8 cellular contexts compared by ENCODE assay signal in genomic region chr2:88739985-88740600, GRCh38. TPM values are rescaled to one million over a fixed set of nuclear protein-coding genes. Genes with fewer than 3 reads are reported as not detected.
DNase-seq lines count a peak whose midpoint lies in the region; ATAC-seq, FAIRE-seq and TF ChIP-seq lines count a peak whose summit lies in the region.

No MANE protein-coding gene starts in this region.

- H3K4me1 Mint-ChIP-seq in activated T-helper 1 cell treated with anti-CD3 and anti-CD28 coated beads, Interleukin-12 subunit alpha, Interleukin-12 subunit beta, Interleukin-2, Interleukin-4 antibody, amounts not matched to agents 30 ng/mL and 10 ng/mL and 1 ng/mL, durations not matched to agents 14 hours and 24 hours and 36 hours (ENCODE audit: low read depth): peaks cover 26% of the 10 kb centered on the region
- no peaks in the 10 kb centered on the region for H3K4me1 Mint-ChIP-seq in osteocyte (ENCODE audit: unreplicated experiment)

- peak; percentile 88 for ATAC-seq in GM21381 (IDR thresholded peaks at IDR 0.05; ENCODE audit: unreplicated experiment)

- no peak for TF ChIP-seq EP300 in transverse colon (IDR thresholded peaks at IDR 0.05; ENCODE audit: low read depth)

- 23 to 35% methylated on average over 5 to 7 of the region's 7 CpGs for WGBS in transverse colon (ENCODE audit: low coverage in 1 of 2), 2 donors

- H3K4me1 ChIP-seq in transverse colon: peaks cover 0 to 9% (median 0%) of the 10 kb centered on the region in 4 donors

- H3K4me3 Mint-ChIP-seq in activated T-helper 1 cell treated with anti-CD3 and anti-CD28 coated beads, Interleukin-12 subunit alpha, Interleukin-12 subunit beta, Interleukin-2, Interleukin-4 antibody, amounts not matched to agents 30 ng/mL and 10 ng/mL and 1 ng/mL, durations not matched to agents 14 hours and 24 hours and 36 hours: no peak overlapping the region
- no peak overlapping the region for H3K4me3 Mint-ChIP-seq in osteocyte (ENCODE audit: unreplicated experiment)

- TF ChIP-seq CTCF in foreskin fibroblast (IDR thresholded peaks at IDR 0.05; ENCODE audit: low read depth, low read length) (peak; percentile 94), osteocyte (IDR thresholded peaks at IDR 0.05) (peak; percentile 93), transverse colon (IDR thresholded peaks at IDR 0.05) (peak; percentile 81 to 97 (median 87))

- TF ChIP-seq POLR2A in transverse colon (IDR thresholded peaks at IDR 0.05): no peak

- no peaks in the 10 kb centered on the region for H3K27me3 ChIP-seq in transverse colon

- peaks cover 0 to 28% (median 8%) of the 10 kb centered on the region in 4 donors for H3K36me3 ChIP-seq in transverse colon

- no peak overlapping the region for H3K4me3 ChIP-seq in foreskin fibroblast (ENCODE audit: low read depth in 1 of 2, low read length in 2 of 2)
- no peak overlapping the region for H3K4me3 ChIP-seq in transverse colon

- H3K36me3 Mint-ChIP-seq in activated T-helper 1 cell treated with anti-CD3 and anti-CD28 coated beads, Interleukin-12 subunit alpha, Interleukin-12 subunit beta, Interleukin-2, Interleukin-4 antibody, amounts not matched to agents 30 ng/mL and 10 ng/mL and 1 ng/mL, durations not matched to agents 14 hours and 24 hours and 36 hours (ENCODE audit: low read depth): peaks cover 57% of the 10 kb centered on the region
- H3K36me3 Mint-ChIP-seq in osteocyte (ENCODE audit: unreplicated experiment): peaks cover 60% of the 10 kb centered on the region

- H3K27me3 Mint-ChIP-seq in activated T-helper 1 cell treated with anti-CD3 and anti-CD28 coated beads, Interleukin-12 subunit alpha, Interleukin-12 subunit beta, Interleukin-2, Interleukin-4 antibody, amounts not matched to agents 30 ng/mL and 10 ng/mL and 1 ng/mL, durations not matched to agents 14 hours and 24 hours and 36 hours (ENCODE audit: insufficient read depth): no peaks in the 10 kb centered on the region
- no peaks in the 10 kb centered on the region for H3K27me3 Mint-ChIP-seq in osteocyte (ENCODE audit: unreplicated experiment)

- in situ Hi-C loops in transverse colon (cut with MboI; ENCODE audit: low pct_ligation_motif_present in 1 of 4, low pct_unique_long_range_greater_than_20kb in 1 of 4, low sequenced_read_pairs in 3 of 4): no loop called here

- DNase-seq in DMS53 (lab: John Stamatoyannopoulos, UW) (peak; percentile 83), HUDEP-2 (lab: John Stamatoyannopoulos, UW; ENCODE audit: unreplicated experiment in 76 of 76) (peak in 67 of 76 experiments; percentile 6 to 79 (median 50)), RCC 7860 (ENCODE audit: low spot score) (peak; percentile 42), foreskin fibroblast (peak; percentile 41 to 82), osteocyte (ENCODE audit: extremely low spot score, unreplicated experiment) (no peak), transverse colon (peak; percentile 84)
- DNase-seq in activated T-helper 1 cell treated with anti-CD3 and anti-CD28 coated beads, Interleukin-12 subunit alpha, Interleukin-12 subunit beta, Interleukin-2, Interleukin-4 antibody, amounts not matched to agents 30 ng/mL and 10 ng/mL and 1 ng/mL, durations not matched to agents 14 hours and 24 hours and 36 hours (ENCODE audit: low spot score): peak; percentile 59

- no peak overlapping the region for H3K27ac ChIP-seq in transverse colon

- intact Hi-C loops in activated T-helper 1 cell treated with anti-CD3 and anti-CD28 coated beads, Interleukin-12 subunit alpha, Interleukin-12 subunit beta, Interleukin-2, Interleukin-4 antibody, amounts not matched to agents 30 ng/mL and 10 ng/mL and 1 ng/mL, durations not matched to agents 14 hours and 24 hours and 36 hours (cut with micrococcal nuclease): loop anchor here (1.0 kb wide), 4 partner anchors 91 to 179 kb away; no protein-coding TSS in a partner anchor
- intact Hi-C loops in transverse colon (cut with DNase I; ENCODE audit: low total_unique reads): no loop called here

- peak; percentile 44 for FAIRE-seq in RCC 7860 (lab: Jason Lieb, UNC)

- H3K9me3 Mint-ChIP-seq in activated T-helper 1 cell treated with anti-CD3 and anti-CD28 coated beads, Interleukin-12 subunit alpha, Interleukin-12 subunit beta, Interleukin-2, Interleukin-4 antibody, amounts not matched to agents 30 ng/mL and 10 ng/mL and 1 ng/mL, durations not matched to agents 14 hours and 24 hours and 36 hours: peaks cover 19% of the 10 kb centered on the region
- H3K9me3 Mint-ChIP-seq in osteocyte (ENCODE audit: unreplicated experiment): peaks cover 19% of the 10 kb centered on the region

- no peak overlapping the region for H3K27ac Mint-ChIP-seq in activated T-helper 1 cell treated with anti-CD3 and anti-CD28 coated beads, Interleukin-12 subunit alpha, Interleukin-12 subunit beta, Interleukin-2, Interleukin-4 antibody, amounts not matched to agents 30 ng/mL and 10 ng/mL and 1 ng/mL, durations not matched to agents 14 hours and 24 hours and 36 hours
- peak overlapping the region; percentile 11 for H3K27ac Mint-ChIP-seq in osteocyte (ENCODE audit: unreplicated experiment)

- H3K9me3 ChIP-seq in transverse colon: no peaks in the 10 kb centered on the region

RNA-seq across cellular contexts. Expression of gene RPIA, which starts 48.6 kb away (rescaled TPM):
- total RNA-seq in activated T-helper 1 cell treated with anti-CD3 and anti-CD28 coated beads, Interleukin-12 subunit alpha, Interleukin-12 subunit beta, Interleukin-2, Interleukin-4 antibody, amounts not matched to agents 30 ng/mL and 10 ng/mL and 1 ng/mL, durations not matched to agents 14 hours and 24 hours and 36 hours: 79.1 and 83.1 TPM in 2 replicates
- total RNA-seq in osteocyte: 15.0 and 16.7 TPM in 2 replicates
- 10 to 100 TPM in 2 of 4 donors, 1 to 10 TPM in 2; 2.2 to 20.8 (median 9.7) TPM for total RNA-seq in transverse colon
